In genomic region chr16:85473326-85473725, GRCh38 we compare ENCODE assay signal across 1 cellular context.
TF ChIP-seq lines count a peak whose summit lies in the region.

No MANE protein-coding gene starts in this region.

TF ChIP-seq in H1, 55 proteins besides CTCF, POLR2A, EP300 and RAD21:
- TF ChIP-seq KDM1A (IDR thresholded peaks at IDR 0.05; ENCODE audit: borderline replicate concordance, low read length) = no peak
- TF ChIP-seq BRCA1 (IDR thresholded peaks at IDR 0.05; ENCODE audit: low read depth, low read length) = no peak
- TF ChIP-seq CEBPB (IDR thresholded peaks at IDR 0.05; ENCODE audit: low read depth, low read length) = no peak
- no peak for TF ChIP-seq GABPA (IDR thresholded peaks at IDR 0.05; ENCODE audit: borderline replicate concordance, insufficient read depth, low read length)
- TF ChIP-seq TEAD4 (IDR thresholded peaks at IDR 0.05; ENCODE audit: low read depth, low read length) = no peak
- no peak for TF ChIP-seq JUND (IDR thresholded peaks at IDR 0.05; ENCODE audit: low read length)
- no peak for TF ChIP-seq MAFK (IDR thresholded peaks at IDR 0.05; ENCODE audit: low read depth, low read length)
- no peak for TF ChIP-seq RNF2 (IDR thresholded peaks at IDR 0.05; ENCODE audit: borderline replicate concordance, low read depth, low read length, missing control alignments, poor library complexity, severe bottlenecking)
- TF ChIP-seq CREB1 (IDR thresholded peaks at IDR 0.05) = no peak
- TF ChIP-seq RXRA (IDR thresholded peaks at IDR 0.05; ENCODE audit: insufficient read depth, low read depth, low read length) = no peak
- TF ChIP-seq TAF7 (optimal IDR thresholded peaks at IDR 0.05; ENCODE audit: borderline replicate concordance, low read depth, low read length) = no peak
- TF ChIP-seq JUN (IDR thresholded peaks at IDR 0.05; ENCODE audit: low read depth, low read length) = no peak
- no peak for TF ChIP-seq EZH2 (IDR thresholded peaks at IDR 0.05; ENCODE audit: low read depth, low read length, severe bottlenecking)
- TF ChIP-seq, protein P1, sequence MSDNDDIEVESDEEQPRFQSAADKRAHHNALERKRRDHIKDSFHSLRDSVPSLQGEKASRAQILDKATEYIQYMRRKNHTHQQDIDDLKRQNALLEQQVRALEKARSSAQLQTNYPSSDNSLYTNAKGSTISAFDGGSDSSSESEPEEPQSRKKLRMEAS (IDR thresholded peaks at IDR 0.05) = no peak
- TF ChIP-seq, protein P2, sequence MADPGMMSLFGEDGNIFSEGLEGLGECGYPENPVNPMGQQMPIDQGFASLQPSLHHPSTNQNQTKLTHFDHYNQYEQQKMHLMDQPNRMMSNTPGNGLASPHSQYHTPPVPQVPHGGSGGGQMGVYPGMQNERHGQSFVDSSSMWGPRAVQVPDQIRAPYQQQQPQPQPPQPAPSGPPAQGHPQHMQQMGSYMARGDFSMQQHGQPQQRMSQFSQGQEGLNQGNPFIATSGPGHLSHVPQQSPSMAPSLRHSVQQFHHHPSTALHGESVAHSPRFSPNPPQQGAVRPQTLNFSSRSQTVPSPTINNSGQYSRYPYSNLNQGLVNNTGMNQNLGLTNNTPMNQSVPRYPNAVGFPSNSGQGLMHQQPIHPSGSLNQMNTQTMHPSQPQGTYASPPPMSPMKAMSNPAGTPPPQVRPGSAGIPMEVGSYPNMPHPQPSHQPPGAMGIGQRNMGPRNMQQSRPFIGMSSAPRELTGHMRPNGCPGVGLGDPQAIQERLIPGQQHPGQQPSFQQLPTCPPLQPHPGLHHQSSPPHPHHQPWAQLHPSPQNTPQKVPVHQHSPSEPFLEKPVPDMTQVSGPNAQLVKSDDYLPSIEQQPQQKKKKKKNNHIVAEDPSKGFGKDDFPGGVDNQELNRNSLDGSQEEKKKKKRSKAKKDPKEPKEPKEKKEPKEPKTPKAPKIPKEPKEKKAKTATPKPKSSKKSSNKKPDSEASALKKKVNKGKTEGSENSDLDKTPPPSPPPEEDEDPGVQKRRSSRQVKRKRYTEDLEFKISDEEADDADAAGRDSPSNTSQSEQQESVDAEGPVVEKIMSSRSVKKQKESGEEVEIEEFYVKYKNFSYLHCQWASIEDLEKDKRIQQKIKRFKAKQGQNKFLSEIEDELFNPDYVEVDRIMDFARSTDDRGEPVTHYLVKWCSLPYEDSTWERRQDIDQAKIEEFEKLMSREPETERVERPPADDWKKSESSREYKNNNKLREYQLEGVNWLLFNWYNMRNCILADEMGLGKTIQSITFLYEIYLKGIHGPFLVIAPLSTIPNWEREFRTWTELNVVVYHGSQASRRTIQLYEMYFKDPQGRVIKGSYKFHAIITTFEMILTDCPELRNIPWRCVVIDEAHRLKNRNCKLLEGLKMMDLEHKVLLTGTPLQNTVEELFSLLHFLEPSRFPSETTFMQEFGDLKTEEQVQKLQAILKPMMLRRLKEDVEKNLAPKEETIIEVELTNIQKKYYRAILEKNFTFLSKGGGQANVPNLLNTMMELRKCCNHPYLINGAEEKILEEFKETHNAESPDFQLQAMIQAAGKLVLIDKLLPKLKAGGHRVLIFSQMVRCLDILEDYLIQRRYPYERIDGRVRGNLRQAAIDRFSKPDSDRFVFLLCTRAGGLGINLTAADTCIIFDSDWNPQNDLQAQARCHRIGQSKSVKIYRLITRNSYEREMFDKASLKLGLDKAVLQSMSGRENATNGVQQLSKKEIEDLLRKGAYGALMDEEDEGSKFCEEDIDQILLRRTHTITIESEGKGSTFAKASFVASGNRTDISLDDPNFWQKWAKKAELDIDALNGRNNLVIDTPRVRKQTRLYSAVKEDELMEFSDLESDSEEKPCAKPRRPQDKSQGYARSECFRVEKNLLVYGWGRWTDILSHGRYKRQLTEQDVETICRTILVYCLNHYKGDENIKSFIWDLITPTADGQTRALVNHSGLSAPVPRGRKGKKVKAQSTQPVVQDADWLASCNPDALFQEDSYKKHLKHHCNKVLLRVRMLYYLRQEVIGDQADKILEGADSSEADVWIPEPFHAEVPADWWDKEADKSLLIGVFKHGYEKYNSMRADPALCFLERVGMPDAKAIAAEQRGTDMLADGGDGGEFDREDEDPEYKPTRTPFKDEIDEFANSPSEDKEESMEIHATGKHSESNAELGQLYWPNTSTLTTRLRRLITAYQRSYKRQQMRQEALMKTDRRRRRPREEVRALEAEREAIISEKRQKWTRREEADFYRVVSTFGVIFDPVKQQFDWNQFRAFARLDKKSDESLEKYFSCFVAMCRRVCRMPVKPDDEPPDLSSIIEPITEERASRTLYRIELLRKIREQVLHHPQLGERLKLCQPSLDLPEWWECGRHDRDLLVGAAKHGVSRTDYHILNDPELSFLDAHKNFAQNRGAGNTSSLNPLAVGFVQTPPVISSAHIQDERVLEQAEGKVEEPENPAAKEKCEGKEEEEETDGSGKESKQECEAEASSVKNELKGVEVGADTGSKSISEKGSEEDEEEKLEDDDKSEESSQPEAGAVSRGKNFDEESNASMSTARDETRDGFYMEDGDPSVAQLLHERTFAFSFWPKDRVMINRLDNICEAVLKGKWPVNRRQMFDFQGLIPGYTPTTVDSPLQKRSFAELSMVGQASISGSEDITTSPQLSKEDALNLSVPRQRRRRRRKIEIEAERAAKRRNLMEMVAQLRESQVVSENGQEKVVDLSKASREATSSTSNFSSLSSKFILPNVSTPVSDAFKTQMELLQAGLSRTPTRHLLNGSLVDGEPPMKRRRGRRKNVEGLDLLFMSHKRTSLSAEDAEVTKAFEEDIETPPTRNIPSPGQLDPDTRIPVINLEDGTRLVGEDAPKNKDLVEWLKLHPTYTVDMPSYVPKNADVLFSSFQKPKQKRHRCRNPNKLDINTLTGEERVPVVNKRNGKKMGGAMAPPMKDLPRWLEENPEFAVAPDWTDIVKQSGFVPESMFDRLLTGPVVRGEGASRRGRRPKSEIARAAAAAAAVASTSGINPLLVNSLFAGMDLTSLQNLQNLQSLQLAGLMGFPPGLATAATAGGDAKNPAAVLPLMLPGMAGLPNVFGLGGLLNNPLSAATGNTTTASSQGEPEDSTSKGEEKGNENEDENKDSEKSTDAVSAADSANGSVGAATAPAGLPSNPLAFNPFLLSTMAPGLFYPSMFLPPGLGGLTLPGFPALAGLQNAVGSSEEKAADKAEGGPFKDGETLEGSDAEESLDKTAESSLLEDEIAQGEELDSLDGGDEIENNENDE (IDR thresholded peaks at IDR 0.05; ENCODE audit: insufficient replicate concordance, low read length) = no peak
- no peak for TF ChIP-seq ASH2L (IDR thresholded peaks at IDR 0.05; ENCODE audit: low read length)
- TF ChIP-seq SIX5 (IDR thresholded peaks at IDR 0.05; ENCODE audit: low read depth, low read length) = no peak
- no peak for TF ChIP-seq TCF12 (IDR thresholded peaks at IDR 0.05; ENCODE audit: low read depth, low read length)
